ENCODE assay signal across 12 cellular contexts in the genomic region with DNA sequence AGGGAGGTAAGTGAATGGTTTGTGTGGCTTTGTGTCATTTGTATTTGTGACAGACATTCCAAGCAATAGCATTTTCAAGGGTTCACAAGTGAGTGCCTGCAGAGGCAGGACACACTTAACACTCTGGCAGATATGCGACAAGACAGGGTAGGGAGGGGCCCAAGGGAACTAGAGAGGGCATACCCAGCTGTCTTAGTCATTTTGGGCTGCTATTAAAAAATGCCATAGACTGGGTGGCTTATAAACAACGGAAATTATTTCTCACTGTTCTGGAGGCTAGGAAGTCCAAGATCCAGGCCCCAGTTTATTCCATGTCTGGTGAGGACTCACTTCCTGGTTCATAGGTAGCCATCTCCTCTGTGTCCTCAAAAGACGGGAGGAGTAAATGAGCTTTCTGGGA.
DNase-seq lines count a peak whose midpoint lies in the region; ATAC-seq and TF ChIP-seq lines count a peak whose summit lies in the region.
"Had no signal": no experiment of that assay in that cellular context is flagged by ENCODE, and none has a peak within 500 bp of the region (broad histone marks: within the 10 kb centered on the region; RNA-seq: fewer than 3 reads in every experiment).

No MANE protein-coding gene starts in this region.

- peak overlapping the region; percentile 43 for H2AFZ ChIP-seq in GM23248

- H3K79me2 ChIP-seq in GM23248 (ENCODE audit: insufficient read depth) = no peaks in the 10 kb centered on the region

- no peaks in the 10 kb centered on the region for H3K27me3 ChIP-seq in GM23248 (replicated peaks; ENCODE audit: insufficient read depth)
- H3K27me3 ChIP-seq in CD4-positive, alpha-beta memory T cell (ENCODE audit: insufficient read depth, low read length) = no peaks in the 10 kb centered on the region

- in situ Hi-C loops in GM23248 (cut with MboI) = no loop called here

- H3K4me2 ChIP-seq in GM23248 (ENCODE audit: unreplicated experiment) = peak overlapping the region; percentile 55

- peak overlapping the region; percentile 66 for H3K9ac ChIP-seq in GM23248

- WGBS in GM23248 (ENCODE audit: low coverage in 1 of 2, low lambda C conversion rate in 2 of 2, missing lambda C conversion rate in 2 of 2), 2 experiments = 16 to 23% methylated on average over 3 of the region's 3 CpGs

- peaks cover 26% of the 10 kb centered on the region for H3F3A ChIP-seq in GM23248 (ENCODE audit: insufficient read depth)

- DNase-seq in GM23248 = peak; percentile 91
- DNase-seq in NB4 (ENCODE audit: low read depth) = peak; percentile 14
- DNase-seq in fibroblast of gingiva (ENCODE audit: low read depth) = peak; percentile 78
- no peak for DNase-seq in stimulated activated naive B cell treated with anti-CD40 and anti-IgM and Interleukin-4, amounts not matched to agents 10 μg/mL and 1 μg/mL and 100 μg/mL, for 72 hours
- DNase-seq in GM10266 (ENCODE audit: extremely low spot score) = no peak
- no peak for DNase-seq in DMS53 treated with DMSO at 0.1 percent for 48 hours (lab: John Stamatoyannopoulos, UW; ENCODE audit: unreplicated experiment)
- DNase-seq in CD4-positive, alpha-beta memory T cell = no peak
- DNase-seq: activated naive CD8-positive, alpha-beta T cell treated with anti-CD3 and anti-CD28 coated beads, Interleukin-2, amount 10 ng/mL, durations not matched to agents 7 days and 5 days; DND-41; NCI-H1417; NK-92 treated with Interleukin-12 subunit alpha and Interleukin-12 subunit beta, amount 100 ng/mL, for 24 hours; T-cell had no signal

- no peak overlapping the region for H3K4me3 Mint-ChIP-seq in stimulated activated naive B cell treated with anti-CD40 and anti-IgM and Interleukin-4, amounts not matched to agents 10 μg/mL and 1 μg/mL and 100 μg/mL, for 72 hours
- H3K4me3 Mint-ChIP-seq in CD4-positive, alpha-beta memory T cell = no peak overlapping the region
- H3K4me3 Mint-ChIP-seq: activated naive CD8-positive, alpha-beta T cell treated with anti-CD3 and anti-CD28 coated beads, Interleukin-2, amount 10 ng/mL, durations not matched to agents 7 days and 5 days; T-cell had no signal

- ATAC-seq in stimulated activated naive B cell treated with anti-CD40 and anti-IgM and Interleukin-4, amounts not matched to agents 10 μg/mL and 1 μg/mL and 100 μg/mL, for 72 hours (replicated peaks) = no peak
- ATAC-seq: T-cell had no signal

- CTCF ChIA-PET in CD4-positive, alpha-beta memory T cell (lab: Charles Lee; ENCODE audit: partially characterized antibody) = no interaction called here

- H3K9me3 ChIP-seq in GM23248 (ENCODE audit: low read depth) = no peaks in the 10 kb centered on the region
- H3K9me3 ChIP-seq in CD4-positive, alpha-beta memory T cell (ENCODE audit: control insufficient read depth in 1 of 2, low read length in 2 of 2) = no peaks in the 10 kb centered on the region

- TF ChIP-seq CTCF in NB4 (IDR thresholded peaks at IDR 0.05; ENCODE audit: low read depth, low read length) (no peak), GM10266 (IDR thresholded peaks at IDR 0.05; ENCODE audit: control insufficient read depth, insufficient read depth, low read depth, missing control alignments) (no peak)

- no peak for TF ChIP-seq POLR2A in NB4 (IDR thresholded peaks at IDR 0.05; ENCODE audit: extremely low read depth, insufficient read length)

- H3K9me2 ChIP-seq in GM23248 (ENCODE audit: insufficient read depth) = no peaks in the 10 kb centered on the region

- no peaks in the 10 kb centered on the region for H4K20me1 ChIP-seq in GM23248 (ENCODE audit: insufficient read depth)

- peaks cover 43 to 64% of the 10 kb centered on the region in 2 donors for H3K4me1 Mint-ChIP-seq in stimulated activated naive B cell treated with anti-CD40 and anti-IgM and Interleukin-4, amounts not matched to agents 10 μg/mL and 1 μg/mL and 100 μg/mL, for 72 hours
- H3K4me1 Mint-ChIP-seq in CD4-positive, alpha-beta memory T cell = peaks cover 0 to 4% (median 1%) of the 10 kb centered on the region in 4 donors
- H3K4me1 Mint-ChIP-seq: T-cell had no signal

- H3K4me3 ChIP-seq in GM23248 (no peak overlapping the region), NB4 (ENCODE audit: low read depth, low read length) (no peak overlapping the region)
- no peak overlapping the region for H3K4me3 ChIP-seq in CD4-positive, alpha-beta memory T cell (ENCODE audit: low read length in 2 of 2)

- intact Hi-C loops in CD4-positive, alpha-beta memory T cell (cut with micrococcal nuclease) = no loop called here

- no peaks in the 10 kb centered on the region for H3K36me3 ChIP-seq in GM23248 (ENCODE audit: low read depth)
- H3K36me3 ChIP-seq in CD4-positive, alpha-beta memory T cell (ENCODE audit: insufficient read depth, low read length) = no peaks in the 10 kb centered on the region

- peaks cover 36% of the 10 kb centered on the region for H3K4me1 ChIP-seq in GM23248 (ENCODE audit: insufficient read depth)
- H3K4me1 ChIP-seq in CD4-positive, alpha-beta memory T cell (ENCODE audit: insufficient read depth, low read length) = no peaks in the 10 kb centered on the region

- POLR2A ChIA-PET in CD4-positive, alpha-beta memory T cell (lab: Charles Lee; ENCODE audit: partially characterized antibody) = no interaction called here

- H3K9me3 Mint-ChIP-seq in stimulated activated naive B cell treated with anti-CD40 and anti-IgM and Interleukin-4, amounts not matched to agents 10 μg/mL and 1 μg/mL and 100 μg/mL, for 72 hours = peaks cover 0 to 1% of the 10 kb centered on the region in 2 donors
- H3K9me3 Mint-ChIP-seq in CD4-positive, alpha-beta memory T cell = no peaks in the 10 kb centered on the region
- H3K9me3 Mint-ChIP-seq: activated naive CD8-positive, alpha-beta T cell treated with anti-CD3 and anti-CD28 coated beads, Interleukin-2, amount 10 ng/mL, durations not matched to agents 7 days and 5 days; T-cell had no signal

- H3K36me3 Mint-ChIP-seq in stimulated activated naive B cell treated with anti-CD40 and anti-IgM and Interleukin-4, amounts not matched to agents 10 μg/mL and 1 μg/mL and 100 μg/mL, for 72 hours = peaks cover 4 to 8% of the 10 kb centered on the region in 2 donors
- H3K36me3 Mint-ChIP-seq in CD4-positive, alpha-beta memory T cell = no peaks in the 10 kb centered on the region
- H3K36me3 Mint-ChIP-seq: T-cell had no signal

- peak overlapping the region; percentile 93 for H3K27ac ChIP-seq in GM23248
- H3K27ac ChIP-seq in CD4-positive, alpha-beta memory T cell (ENCODE audit: low read depth, low read length) = no peak overlapping the region

- H3K27me3 Mint-ChIP-seq in stimulated activated naive B cell treated with anti-CD40 and anti-IgM and Interleukin-4, amounts not matched to agents 10 μg/mL and 1 μg/mL and 100 μg/mL, for 72 hours = no peaks in the 10 kb centered on the region
- peaks cover 0 to 2% of the 10 kb centered on the region in 2 donors for H3K27me3 Mint-ChIP-seq in CD4-positive, alpha-beta memory T cell
- H3K27me3 Mint-ChIP-seq: activated naive CD8-positive, alpha-beta T cell treated with anti-CD3 and anti-CD28 coated beads, Interleukin-2, amount 10 ng/mL, durations not matched to agents 7 days and 5 days; T-cell had no signal

- peak overlapping the region; percentile 34 for H3K27ac Mint-ChIP-seq in stimulated activated naive B cell treated with anti-CD40 and anti-IgM and Interleukin-4, amounts not matched to agents 10 μg/mL and 1 μg/mL and 100 μg/mL, for 72 hours
- no peak overlapping the region for H3K27ac Mint-ChIP-seq in CD4-positive, alpha-beta memory T cell
- H3K27ac Mint-ChIP-seq: activated naive CD8-positive, alpha-beta T cell treated with anti-CD3 and anti-CD28 coated beads, Interleukin-2, amount 10 ng/mL, durations not matched to agents 7 days and 5 days; T-cell had no signal

Comparison
In these comparisons a context has a peak if more than half of its experiments do, and no peak if none do; other contexts are left out.
1. DNase-seq: peak in GM23248 (single experiment), NB4 (single experiment) and fibroblast of gingiva (single experiment); none in stimulated activated naive B cell treated with anti-CD40 and anti-IgM and Interleukin-4, amounts not matched to agents 10 μg/mL and 1 μg/mL and 100 μg/mL, for 72 hours (single experiment), GM10266 (single experiment), DMS53 treated with DMSO at 0.1 percent for 48 hours (single experiment) and CD4-positive, alpha-beta memory T cell (0 of 5).